Comparison of ENCODE assay signal across 1 cellular context in the genomic region with DNA sequence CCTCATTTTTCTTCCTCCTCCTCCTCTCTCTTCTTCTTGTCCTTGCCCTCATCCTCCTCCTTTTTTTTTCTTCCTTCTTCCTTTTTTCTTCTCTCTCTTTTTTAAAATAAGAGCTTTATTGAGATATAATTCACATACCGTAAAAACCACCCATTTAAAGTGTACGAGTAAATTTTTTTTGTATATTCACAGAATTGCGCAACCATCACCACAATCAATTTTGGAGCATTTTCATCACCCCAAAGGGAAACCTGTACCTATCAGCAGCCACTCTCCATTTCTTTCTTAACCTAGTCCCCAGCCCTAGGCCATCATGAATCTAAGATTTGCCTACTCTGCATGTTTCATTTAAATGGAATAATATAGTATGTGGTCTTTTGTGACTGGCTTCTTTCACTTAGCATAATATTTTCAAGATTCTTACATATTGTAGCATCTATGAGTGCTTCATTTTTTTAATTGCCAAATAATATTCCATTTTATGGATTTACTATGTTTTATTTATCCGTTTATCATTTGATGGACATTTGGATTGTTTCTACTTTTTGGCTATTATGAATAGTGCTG.
TF ChIP-seq lines count a peak whose summit lies in the region.

No MANE protein-coding gene starts in this region.

TF ChIP-seq in H1, 55 proteins besides CTCF, POLR2A, EP300 and RAD21:
- TF ChIP-seq CEBPB (IDR thresholded peaks at IDR 0.05; ENCODE audit: low read depth, low read length) = peak; percentile 95
- no peak for TF ChIP-seq SIRT6 (IDR thresholded peaks at IDR 0.05; ENCODE audit: low read length)
